In the genomic region with DNA sequence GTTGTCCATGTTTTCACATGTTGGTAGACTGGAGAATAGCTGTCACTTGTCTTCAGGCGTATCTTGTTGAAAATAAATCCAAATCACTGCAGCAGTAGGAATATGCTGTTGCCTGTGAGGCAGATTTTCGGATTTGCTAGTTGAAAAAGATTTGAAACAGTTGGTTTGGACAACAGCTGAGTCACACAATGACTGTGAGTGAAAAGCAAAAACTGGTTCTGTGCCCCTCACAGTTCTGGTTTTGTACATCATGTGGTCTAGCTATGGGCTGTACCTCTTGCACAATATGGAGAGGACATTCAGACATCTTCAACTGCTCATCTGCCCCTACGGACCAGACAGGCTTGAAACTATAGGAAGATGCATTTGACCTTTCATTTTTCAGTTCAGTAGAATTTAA, we compare ENCODE assay signal across 8 cellular contexts. TPM values are rescaled to one million over a fixed set of nuclear protein-coding genes. Genes with fewer than 3 reads are reported as not detected.
DNase-seq lines count a peak whose midpoint lies in the region; ATAC-seq and TF ChIP-seq lines count a peak whose summit lies in the region.

No MANE protein-coding gene starts in this region.

- peaks cover 55% of the 10 kb centered on the region for H3K4me1 Mint-ChIP-seq in activated naive CD8-positive, alpha-beta T cell (ENCODE audit: low read depth)

- in situ Hi-C loops in G401 (cut with HindIII; ENCODE audit: low sequenced_read_pairs) = no loop called here

- TF ChIP-seq POLR2A in stomach (IDR thresholded peaks at IDR 0.05) = no peak

- H3K9me3 Mint-ChIP-seq in activated naive CD8-positive, alpha-beta T cell (ENCODE audit: low read depth) = no peaks in the 10 kb centered on the region

- ATAC-seq in left cardiac atrium (no peak), Right ventricle myocardium superior (ENCODE audit: poor library complexity) (no peak)

- H3K9me3 ChIP-seq in iPS-18a (ENCODE audit: control insufficient read depth, low read depth, low read length) = no peaks in the 10 kb centered on the region
- no peaks in the 10 kb centered on the region for H3K9me3 ChIP-seq in stomach

- H3K4me3 ChIP-seq in iPS-18a (ENCODE audit: low read length) = peak overlapping the region; percentile 86
- peak overlapping the region; percentile 64 to 99 (median 95) for H3K4me3 ChIP-seq in stomach

- peaks cover 12% of the 10 kb centered on the region for H3K36me3 Mint-ChIP-seq in activated naive CD8-positive, alpha-beta T cell

- peak; percentile 12 for DNase-seq in left cardiac atrium
- DNase-seq in Right ventricle myocardium superior = no peak
- no peak for DNase-seq in stomach
- DNase-seq in DMS79 treated with DMSO at 0.1 percent for 48 hours (lab: John Stamatoyannopoulos, UW) = no peak
- DNase-seq in LoVo (ENCODE audit: low spot score) = no peak
- no peak for DNase-seq in G401 (ENCODE audit: low spot score)

- H3K9ac ChIP-seq in iPS-18a (ENCODE audit: low read length) = peak overlapping the region; percentile 82

- intact Hi-C loops in left cardiac atrium (cut with DNase I) (no loop called here), Right ventricle myocardium superior (cut with DNase I) (no loop called here), stomach (cut with DNase I; ENCODE audit: low total_unique reads) (no loop called here)

- WGBS in stomach, 5 donors = 2 to 6% (median 5%) methylated on average over 3 of the region's 3 CpGs

- TF ChIP-seq EP300 in stomach (IDR thresholded peaks at IDR 0.05) = no peak

- peak overlapping the region; percentile 96 for H3K27ac Mint-ChIP-seq in activated naive CD8-positive, alpha-beta T cell

- H3K4me1 ChIP-seq in iPS-18a (ENCODE audit: control insufficient read depth, low read depth, low read length) = peaks cover 12% of the 10 kb centered on the region
- peaks cover 60 to 74% (median 70%) of the 10 kb centered on the region in 4 donors for H3K4me1 ChIP-seq in stomach

- no peaks in the 10 kb centered on the region for H3K27me3 ChIP-seq in iPS-18a (ENCODE audit: control insufficient read depth, insufficient read depth, low read length)
- no peaks in the 10 kb centered on the region for H3K27me3 ChIP-seq in stomach

- peak overlapping the region; percentile 94 for H3K4me3 Mint-ChIP-seq in activated naive CD8-positive, alpha-beta T cell

- no peak for TF ChIP-seq CTCF in stomach (IDR thresholded peaks at IDR 0.05)

- H3K36me3 ChIP-seq in iPS-18a (ENCODE audit: control insufficient read depth, low read depth, low read length) (peaks cover 4% of the 10 kb centered on the region), stomach (peaks cover 0 to 10% (median 9%) of the 10 kb centered on the region in 4 donors)

- H3K27me3 Mint-ChIP-seq in activated naive CD8-positive, alpha-beta T cell = no peaks in the 10 kb centered on the region

- H3K27ac ChIP-seq in iPS-18a (ENCODE audit: low read length) = no peak overlapping the region
- H3K27ac ChIP-seq in stomach = peak overlapping the region in 4 of 5 donors; percentile 98 to 100 (median 100)

RNA-seq across cellular contexts. Expression of a gene that starts 1.8 kb away (rescaled TPM):
- total RNA-seq in left cardiac atrium (100 to 1,000 TPM; 295 to 397 TPM), Right ventricle myocardium superior (251 TPM), stomach (100 to 1,000 TPM; 111 to 289 (median 131) TPM)
- 100 to 1,000 TPM; 230 to 310 (median 271) TPM for polyA plus RNA-seq in stomach
- 298 and 328 TPM in 2 replicates for total RNA-seq in G401 (2014; rRNA removed; shearing (Covaris generic))

RNA-seq across cellular contexts. Expression of a gene that starts 18.8 kb away (rescaled TPM):
- 1 to 10 TPM; 7.7 to 8.0 TPM for total RNA-seq in left cardiac atrium
- 7.3 TPM for total RNA-seq in Right ventricle myocardium superior
- 10 to 100 TPM in 2 of 5 donors, 1 to 10 TPM in 2, under 1 TPM in 1; 0.58 to 94.7 (median 5.0) TPM for total RNA-seq in stomach
- polyA plus RNA-seq in stomach = 10 to 100 TPM; 12.8 to 30.5 (median 20.0) TPM
- 29.7 and 36.9 TPM in 2 replicates for total RNA-seq in G401 (2014; rRNA removed; shearing (Covaris generic))

RNA-seq across cellular contexts. Expression of a gene that starts 24.8 kb away (rescaled TPM):
- total RNA-seq in left cardiac atrium (10 to 100 TPM; 43.5 to 48.9 TPM), Right ventricle myocardium superior (65.6 TPM), stomach (100 to 1,000 TPM in 1 of 5 donors, 10 to 100 TPM in 4; 18.7 to 101 (median 77.4) TPM)
- 100 to 1,000 TPM; 136 to 158 (median 156) TPM for polyA plus RNA-seq in stomach
- 93.7 and 103 TPM in 2 replicates for total RNA-seq in G401 (2014; rRNA removed; shearing (Covaris generic))

RNA-seq across cellular contexts. Expression of a gene that starts 55.8 kb away (rescaled TPM):
- 100 to 1,000 TPM; 153 to 185 TPM for total RNA-seq in left cardiac atrium
- 143 TPM for total RNA-seq in Right ventricle myocardium superior
- total RNA-seq in stomach = 100 to 1,000 TPM; 179 to 326 (median 230) TPM
- 100 to 1,000 TPM; 457 to 613 (median 592) TPM for polyA plus RNA-seq in stomach
- 172 and 313 TPM in 2 replicates for total RNA-seq in G401 (2014; rRNA removed; shearing (Covaris generic))
